In genomic region chr9:117644607-117645244, GRCh38 we compare ENCODE assay signal across 8 cellular contexts. TPM values are rescaled to one million over a fixed set of nuclear protein-coding genes. Genes with fewer than 3 reads are reported as not detected.
DNase-seq lines count a peak whose midpoint lies in the region; ATAC-seq and TF ChIP-seq lines count a peak whose summit lies in the region.

No MANE protein-coding gene starts in this region.

- no peak overlapping the region for H3K4me3 ChIP-seq in lower leg skin (ENCODE audit: low read depth, poor library complexity, severe bottlenecking)

- DNase-seq in NCI-H446 treated with DMSO at 0.1 percent for 48 hours (lab: John Stamatoyannopoulos, UW) (peak; percentile 20), dermis blood vessel endothelial cell (peak; percentile 87), lower leg skin (ENCODE audit: low spot score in 2 of 2) (peak; percentile 65 to 95)
- peak; percentile 6 to 16 for DNase-seq in activated CD4-positive, alpha-beta T cell treated with anti-CD3 and anti-CD28 coated beads for 4 hours
- peak in 2 of 3 donors; percentile 2 to 42 for DNase-seq in stimulated activated CD4-positive, alpha-beta T cell treated with anti-CD3 and anti-CD28 coated beads, TNF-alpha, amount 100 ng/mL, for 1 hour (ENCODE audit: low read depth in 3 of 3, low spot score in 1 of 3)

- TF ChIP-seq POLR2A in lower leg skin (IDR thresholded peaks at IDR 0.05) = no peak

- intact Hi-C loops in lower leg skin (cut with DNase I; ENCODE audit: low total_unique reads) = no loop called here

- no peak overlapping the region for H3K27ac ChIP-seq in C4-2B

- WGBS in lower leg skin, 2 donors = 3% methylated on average over 10 of the region's 10 CpGs

- ATAC-seq in GM19328 (IDR thresholded peaks at IDR 0.05; ENCODE audit: unreplicated experiment) (peak; percentile 67), HG03432 (IDR thresholded peaks at IDR 0.05; ENCODE audit: unreplicated experiment) (peak; percentile 86)

- peak; percentile 94 for TF ChIP-seq CTCF in C4-2B (conservative IDR thresholded peaks at IDR 0.05)
- peak in 1 of 3 donors; percentile 65 for TF ChIP-seq CTCF in lower leg skin (IDR thresholded peaks at IDR 0.05)

RNA-seq across cellular contexts. Expression of gene TLR4, which starts 59.5 kb away (rescaled TPM):
- total RNA-seq in dermis blood vessel endothelial cell (117 and 184 TPM in 2 replicates), lower leg skin (10 to 100 TPM in 1 of 4 donors, 1 to 10 TPM in 3; 3.9 to 11.3 (median 5.3) TPM)

Comparison
In these comparisons a context has a peak if more than half of its experiments do, and no peak if none do; other contexts are left out.
1. DNase-seq: peak in every context shown above with its lines; median percentile 87 in dermis blood vessel endothelial cell; 80 in lower leg skin; 22 in stimulated activated CD4-positive, alpha-beta T cell treated with anti-CD3 and anti-CD28 coated beads, TNF-alpha, amount 100 ng/mL, for 1 hour; 20 in NCI-H446 treated with DMSO at 0.1 percent for 48 hours; 11 in activated CD4-positive, alpha-beta T cell treated with anti-CD3 and anti-CD28 coated beads for 4 hours.